19 cellular contexts compared by ENCODE assay signal in the genomic region with DNA sequence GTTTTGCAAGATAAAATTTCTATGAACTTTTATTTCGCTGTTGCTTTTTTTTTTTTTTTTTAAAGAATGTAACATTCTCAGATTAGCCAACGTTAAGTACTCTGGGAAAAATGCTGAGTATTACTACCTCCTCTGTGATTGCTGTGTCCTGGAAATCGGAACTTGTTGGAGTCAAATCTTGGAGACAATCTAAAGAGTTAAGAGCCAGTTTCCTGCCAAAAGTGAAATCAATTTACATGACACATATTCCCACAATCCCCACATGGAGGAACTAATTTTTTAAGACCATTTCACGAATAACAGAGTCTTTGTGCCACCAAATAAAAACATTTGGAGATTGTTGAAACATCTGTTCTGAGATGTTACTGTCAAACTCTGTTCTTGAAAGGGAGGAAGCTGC.
DNase-seq lines count a peak whose midpoint lies in the region; ATAC-seq and TF ChIP-seq lines count a peak whose summit lies in the region.
"Had no signal": no experiment of that assay in that cellular context is flagged by ENCODE, and none has a peak within 500 bp of the region (broad histone marks: within the 10 kb centered on the region; RNA-seq: fewer than 3 reads in every experiment).

No MANE protein-coding gene starts in this region.

- H3K36me3 ChIP-seq in mesodermal cell (ENCODE audit: control insufficient read depth, insufficient read depth, low read length) (no peaks in the 10 kb centered on the region), upper lobe of left lung (no peaks in the 10 kb centered on the region), Peyer's patch (no peaks in the 10 kb centered on the region)
- H3K36me3 ChIP-seq: uterus had no signal

- H3K4me1 ChIP-seq in mesodermal cell (ENCODE audit: control insufficient read depth, insufficient read depth, low read length, poor library complexity, severe bottlenecking), result peaks cover 7% of the 10 kb centered on the region
- H3K4me1 ChIP-seq in upper lobe of left lung, result peaks cover 0 to 12% (median 3%) of the 10 kb centered on the region in 4 donors
- no peaks in the 10 kb centered on the region for H3K4me1 ChIP-seq in Peyer's patch
- H3K4me1 ChIP-seq: uterus had no signal

- DNase-seq in LHCN-M2 (ENCODE audit: low read depth), result peak; percentile 82
- DNase-seq in chondrocyte (ENCODE audit: low spot score), result no peak
- DNase-seq in upper lobe of left lung, result no peak
- no peak for DNase-seq in Peyer's patch
- DNase-seq: activated CD4-positive, alpha-beta T cell treated with anti-CD3 and anti-CD28 coated beads for 36 hours; CD8-positive, alpha-beta memory T cell; erythroblast; GF-D8; NCI-H1417 treated with DMSO at 0.1 percent for 48 hours; NCI-H524 treated with DMSO at 0.1 percent for 48 hours; stimulated activated CD4-positive, alpha-beta T cell treated with anti-CD3 and anti-CD28 coated beads, Interleukin-2, amount 100 ng/mL, for 24 hours; T-helper 2 cell; uterus had no signal

- H3K9me3 Mint-ChIP-seq in chondrocyte (ENCODE audit: low read depth), result no peaks in the 10 kb centered on the region
- H3K9me3 Mint-ChIP-seq: activated naive CD4-positive, alpha-beta T cell treated with anti-CD3 and anti-CD28 coated beads, Interleukin-2, amount 50 U/mL, for 72 hours; CD8-positive, alpha-beta memory T cell had no signal

- peak overlapping the region; percentile 90 for H3K27ac ChIP-seq in mesodermal cell (ENCODE audit: low read depth, low read length, severe bottlenecking)
- peak overlapping the region; percentile 32 to 59 (median 54) for H3K27ac ChIP-seq in upper lobe of left lung
- no peak overlapping the region for H3K27ac ChIP-seq in Peyer's patch
- H3K27ac ChIP-seq: uterus had no signal

- H3K4me1 Mint-ChIP-seq in chondrocyte (ENCODE audit: low read depth), result peaks cover 24% of the 10 kb centered on the region
- H3K4me1 Mint-ChIP-seq: activated CD4-positive, alpha-beta T cell treated with anti-CD3 and anti-CD28 coated beads for 36 hours; CD8-positive, alpha-beta memory T cell had no signal

- TF ChIP-seq CTCF in chondrocyte (IDR thresholded peaks at IDR 0.05), result no peak
- no peak for TF ChIP-seq CTCF in upper lobe of left lung (IDR thresholded peaks at IDR 0.05)
- TF ChIP-seq CTCF in Peyer's patch (IDR thresholded peaks at IDR 0.05), result no peak

- 73% methylated on average over 3 of the region's 4 CpGs; no CpG with 5 or more reads in 1 of the 2 experiments for whole genome bisulfite sequencing in mesodermal cell (ENCODE audit: insufficient coverage in 2 of 2), 2 experiments
- WGBS in upper lobe of left lung, 2 donors, result 22 to 24% methylated on average over 4 of the region's 4 CpGs

- TF ChIP-seq EP300 in upper lobe of left lung (IDR thresholded peaks at IDR 0.05), result no peak

- H3K27me3 ChIP-seq in upper lobe of left lung, result no peaks in the 10 kb centered on the region
- no peaks in the 10 kb centered on the region for H3K27me3 ChIP-seq in Peyer's patch
- H3K27me3 ChIP-seq: uterus had no signal

- H3K27me3 Mint-ChIP-seq in chondrocyte (ENCODE audit: low read depth), result no peaks in the 10 kb centered on the region

- H3K9me3 ChIP-seq in mesodermal cell (ENCODE audit: control insufficient read depth, low read length) (no peaks in the 10 kb centered on the region), upper lobe of left lung (no peaks in the 10 kb centered on the region), Peyer's patch (no peaks in the 10 kb centered on the region)
- H3K9me3 ChIP-seq: uterus had no signal

- peaks cover 2% of the 10 kb centered on the region for H3K36me3 Mint-ChIP-seq in chondrocyte (ENCODE audit: low read depth)
- H3K36me3 Mint-ChIP-seq: activated naive CD4-positive, alpha-beta T cell treated with anti-CD3 and anti-CD28 coated beads, Interleukin-2, amount 50 U/mL, for 72 hours; CD8-positive, alpha-beta memory T cell had no signal

- TF ChIP-seq POLR2A in upper lobe of left lung (IDR thresholded peaks at IDR 0.05) (no peak), Peyer's patch (IDR thresholded peaks at IDR 0.05) (no peak)

- H3K4me3 Mint-ChIP-seq in chondrocyte (ENCODE audit: unreplicated experiment), result peak overlapping the region; percentile 45
- H3K4me3 Mint-ChIP-seq: activated CD4-positive, alpha-beta T cell treated with anti-CD3 and anti-CD28 coated beads for 36 hours; CD8-positive, alpha-beta memory T cell had no signal

- peak overlapping the region; percentile 90 for H3K27ac Mint-ChIP-seq in chondrocyte (ENCODE audit: unreplicated experiment)
- H3K27ac Mint-ChIP-seq: activated CD4-positive, alpha-beta T cell treated with anti-CD3 and anti-CD28 coated beads for 36 hours; activated naive CD4-positive, alpha-beta T cell treated with anti-CD3 and anti-CD28 coated beads, Interleukin-2, amount 50 U/mL, for 72 hours; CD8-positive, alpha-beta memory T cell had no signal

- peak in 1 of 2 donors; percentile 54 for ATAC-seq in upper lobe of left lung (ENCODE audit: low FRiP score in 2 of 2)
- no peak for ATAC-seq in HG02938 (IDR thresholded peaks at IDR 0.05; ENCODE audit: unreplicated experiment)
- ATAC-seq in HG03354 (IDR thresholded peaks at IDR 0.05; ENCODE audit: poor library complexity, severe bottlenecking, unreplicated experiment), result no peak
- ATAC-seq: Panc1 had no signal

- H3K4me3 ChIP-seq in mesodermal cell (ENCODE audit: extremely low read depth, insufficient read depth, low read length, poor library complexity, severe bottlenecking), result no peak overlapping the region
- H3K4me3 ChIP-seq in upper lobe of left lung, result no peak overlapping the region
- H3K4me3 ChIP-seq in Peyer's patch, result no peak overlapping the region
- H3K4me3 ChIP-seq: coronary artery, uterus had no signal

Comparison
In these comparisons a context has a peak if more than half of its experiments do, and no peak if none do; other contexts are left out.
1. H3K27ac ChIP-seq: peak in mesodermal cell (single experiment) and upper lobe of left lung (4 of 4); none in Peyer's patch (0 of 4).